22 cellular contexts compared by ENCODE assay signal in the genomic region with DNA sequence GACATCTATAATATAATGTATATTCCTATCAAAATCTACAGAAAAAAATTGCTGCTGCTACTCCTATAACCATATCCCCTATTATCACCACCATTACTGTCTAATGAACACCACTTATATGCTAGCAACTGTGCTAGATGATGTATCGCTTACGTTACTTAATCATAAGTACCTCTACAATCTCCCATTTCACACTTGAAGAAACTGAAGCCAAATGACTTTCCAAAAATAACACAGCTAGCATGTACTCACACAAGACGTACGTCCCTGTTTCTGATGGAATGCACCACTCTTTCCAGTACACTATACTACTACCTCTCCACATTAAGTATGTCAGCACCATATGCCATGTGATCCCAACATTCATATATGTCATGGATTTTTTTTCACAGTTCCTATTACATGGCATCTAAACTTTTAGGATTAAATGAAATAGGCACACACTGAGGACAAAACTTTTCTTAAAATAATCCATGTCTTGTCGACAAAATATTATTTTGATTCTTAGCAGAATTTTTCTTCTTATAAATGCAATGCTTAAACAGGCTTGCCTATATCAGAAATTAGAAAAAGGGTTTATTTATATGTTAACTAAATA.
DNase-seq lines count a peak whose midpoint lies in the region; ATAC-seq and TF ChIP-seq lines count a peak whose summit lies in the region.
"Had no signal": no experiment of that assay in that cellular context is flagged by ENCODE, and none has a peak within 500 bp of the region (broad histone marks: within the 10 kb centered on the region; RNA-seq: fewer than 3 reads in every experiment).

No MANE protein-coding gene starts in this region.

- H3K9me3 ChIP-seq in cardiac muscle cell (ENCODE audit: low read depth) (no peaks in the 10 kb centered on the region), right atrium auricular region (no peaks in the 10 kb centered on the region), skeletal muscle tissue (ENCODE audit: control insufficient read depth in 3 of 3, low read length in 3 of 3) (no peaks in the 10 kb centered on the region)
- H3K9me3 ChIP-seq: Caco-2 had no signal

- no peak for ATAC-seq in GM18511 (IDR thresholded peaks at IDR 0.05; ENCODE audit: unreplicated experiment)
- ATAC-seq: CD8-positive, alpha-beta T cell; GM12878; PC-3 had no signal

- no peak for TF ChIP-seq CTCF in cardiac muscle cell (IDR thresholded peaks at IDR 0.05; ENCODE audit: low read depth, low read length)
- no peak for TF ChIP-seq CTCF in right atrium auricular region (IDR thresholded peaks at IDR 0.05)
- no peak for TF ChIP-seq CTCF in GM10248 (IDR thresholded peaks at IDR 0.05; ENCODE audit: control extremely low read depth, extremely low read depth, low read depth, missing control alignments)

- DNase-seq in SK-N-DZ (ENCODE audit: low spot score) (peak; percentile 91), cardiac muscle cell (ENCODE audit: low read depth in 1 of 2, low spot score in 1 of 2) (peak in 1 of 2 donors; percentile 76), right atrium auricular region (ENCODE audit: low spot score) (no peak), GM10248 (ENCODE audit: extremely low spot score) (no peak), hippocampal formation (lab: John Stamatoyannopoulos, UW) (no peak)
- DNase-seq: C1 segment of cervical spinal cord; Caco-2; CD8-positive, alpha-beta T cell; GM23248; H7; NCI-H1048; NCI-H1694 treated with DMSO at 0.1 percent for 48 hours; NCI-H2081; NCI-H446; NCI-H526; NCI-H82; NK-92 treated with Interleukin-12 subunit alpha and Interleukin-12 subunit beta, amount 100 ng/mL, for 24 hours; PC-3; SHP77 had no signal

- POLR2A ChIA-PET in GM10248 (lab: Yijun Ruan, JAX) = no interaction called here

- H3K4me3 ChIP-seq in cardiac muscle cell (no peak overlapping the region), right atrium auricular region (no peak overlapping the region), skeletal muscle tissue (ENCODE audit: low read length in 3 of 3) (no peak overlapping the region)
- H3K4me3 ChIP-seq: GM12878, GM23248 had no signal

- H3K9ac ChIP-seq in skeletal muscle tissue (ENCODE audit: low read depth in 1 of 3, low read length in 3 of 3) = no peak overlapping the region
- H3K9ac ChIP-seq: GM23248 had no signal

- H3K4me1 ChIP-seq in cardiac muscle cell (ENCODE audit: low read depth) = peaks cover 28% of the 10 kb centered on the region
- H3K4me1 ChIP-seq in right atrium auricular region = peaks cover 0 to 21% of the 10 kb centered on the region in 2 donors
- H3K4me1 ChIP-seq in skeletal muscle tissue (ENCODE audit: control insufficient read depth in 3 of 3, insufficient read depth in 3 of 3, low read length in 3 of 3) = peaks cover 4 to 13% (median 9%) of the 10 kb centered on the region in 3 donors
- H3K4me1 ChIP-seq: Caco-2 had no signal

- CTCF ChIA-PET in GM10248 (lab: Yijun Ruan, JAX) = interaction anchor here (0.6 kb wide), 1 partner anchor 12 kb away, joined by 3 read pairs; no protein-coding TSS in a partner anchor

- H3K27me3 ChIP-seq in cardiac muscle cell (no peaks in the 10 kb centered on the region), right atrium auricular region (no peaks in the 10 kb centered on the region), skeletal muscle tissue (ENCODE audit: control insufficient read depth in 3 of 3, insufficient read depth in 3 of 3, low read length in 3 of 3) (no peaks in the 10 kb centered on the region)

- H3K36me3 ChIP-seq in cardiac muscle cell (no peaks in the 10 kb centered on the region), right atrium auricular region (no peaks in the 10 kb centered on the region), skeletal muscle tissue (ENCODE audit: control insufficient read depth in 3 of 3, insufficient read depth in 3 of 3, low read length in 3 of 3) (peaks cover 0 to 2% (median 0%) of the 10 kb centered on the region in 3 donors)

- H3K27ac ChIP-seq in cardiac muscle cell (peak overlapping the region; percentile 94), right atrium auricular region (peak overlapping the region; percentile 69 to 78), skeletal muscle tissue (ENCODE audit: low read depth, low read length) (peak overlapping the region; percentile 52)
- H3K27ac ChIP-seq: GM23248 had no signal
